In genomic region chr20:37346526-37347346, GRCh38 we compare ENCODE assay signal across 8 cellular contexts. TPM values are rescaled to one million over a fixed set of nuclear protein-coding genes. Genes with fewer than 3 reads are reported as not detected.
DNase-seq lines count a peak whose midpoint lies in the region; ATAC-seq lines count a peak whose summit lies in the region.

No MANE protein-coding gene starts in this region.

- H3K36me3 ChIP-seq in iPS DF 6.9 (ENCODE audit: control insufficient read depth, insufficient read depth, low read length): no peaks in the 10 kb centered on the region

- CTCF ChIA-PET in activated CD4-positive, alpha-beta memory T cell treated with anti-CD3 and anti-CD28 coated beads, Interleukin-2, amount 10 ng/mL, durations not matched to agents 7 days and 5 days (lab: Charles Lee): no interaction called here

- no peaks in the 10 kb centered on the region for H3K9me3 ChIP-seq in iPS DF 6.9 (ENCODE audit: control insufficient read depth, insufficient read depth, low read length)

- H3K27ac ChIP-seq in iPS DF 6.9 (ENCODE audit: low read length): no peak overlapping the region
- peak overlapping the region; percentile 76 to 94 (median 89) for H3K27ac ChIP-seq in skin epidermis

- peaks cover 11% of the 10 kb centered on the region for H3K4me1 Mint-ChIP-seq in activated CD4-positive, alpha-beta memory T cell treated with anti-CD3 and anti-CD28 coated beads, Interleukin-2, amount 10 ng/mL, durations not matched to agents 7 days and 5 days

- H3K4me3 ChIP-seq in iPS DF 6.9 (ENCODE audit: low read length) (peak overlapping the region; percentile 68; the same call in 1 of the 2 replicates), skin epidermis (peak overlapping the region; percentile 54 to 77 (median 65))

- no peaks in the 10 kb centered on the region for H3K27me3 Mint-ChIP-seq in activated CD4-positive, alpha-beta memory T cell treated with anti-CD3 and anti-CD28 coated beads, Interleukin-2, amount 10 ng/mL, durations not matched to agents 7 days and 5 days

- no peaks in the 10 kb centered on the region for H3K27me3 ChIP-seq in iPS DF 6.9 (ENCODE audit: control insufficient read depth, insufficient read depth, low read length)

- peak; percentile 5 for ATAC-seq in GM18867 (IDR thresholded peaks at IDR 0.05; ENCODE audit: unreplicated experiment)

- WGBS in iPS DF 6.9 (ENCODE audit: insufficient coverage, insufficient read length): no CpG with 5 or more reads among the region's 22 CpGs

- peak overlapping the region; percentile 47 for H3K4me3 Mint-ChIP-seq in activated CD4-positive, alpha-beta memory T cell treated with anti-CD3 and anti-CD28 coated beads, Interleukin-2, amount 10 ng/mL, durations not matched to agents 7 days and 5 days

- no peak for DNase-seq in activated CD4-positive, alpha-beta memory T cell treated with anti-CD3 and anti-CD28 coated beads, Interleukin-2, amount 10 ng/mL, durations not matched to agents 7 days and 5 days
- no peak for DNase-seq in iPS DF 6.9 (ENCODE audit: low read depth, low spot score)
- DNase-seq in RKO (ENCODE audit: low spot score): no peak
- no peak for DNase-seq in UCSD-AML1 (lab: John Stamatoyannopoulos, UW; ENCODE audit: unreplicated experiment)
- no peak for DNase-seq in activated CD4-positive, CD25-positive, alpha-beta regulatory T cell treated with anti-CD3 and anti-CD28 coated beads, Interleukin-2, amount 50 U/mL, for 72 hours
- DNase-seq in foreskin melanocyte: no peak

- H3K36me3 Mint-ChIP-seq in activated CD4-positive, alpha-beta memory T cell treated with anti-CD3 and anti-CD28 coated beads, Interleukin-2, amount 10 ng/mL, durations not matched to agents 7 days and 5 days (ENCODE audit: low read depth): no peaks in the 10 kb centered on the region

- POLR2A ChIA-PET in activated CD4-positive, alpha-beta memory T cell treated with anti-CD3 and anti-CD28 coated beads, Interleukin-2, amount 10 ng/mL, durations not matched to agents 7 days and 5 days (lab: Charles Lee): no interaction called here

- H3K4me1 ChIP-seq in iPS DF 6.9 (ENCODE audit: control insufficient read depth, insufficient read depth, low read length): peaks cover 6% of the 10 kb centered on the region

- no peaks in the 10 kb centered on the region for H3K9me3 Mint-ChIP-seq in activated CD4-positive, alpha-beta memory T cell treated with anti-CD3 and anti-CD28 coated beads, Interleukin-2, amount 10 ng/mL, durations not matched to agents 7 days and 5 days

- H3K27ac Mint-ChIP-seq in activated CD4-positive, alpha-beta memory T cell treated with anti-CD3 and anti-CD28 coated beads, Interleukin-2, amount 10 ng/mL, durations not matched to agents 7 days and 5 days: no peak overlapping the region

RNA-seq across cellular contexts. Expression of gene SRC, which starts 0.8 kb away (rescaled TPM):
- total RNA-seq in activated CD4-positive, alpha-beta memory T cell treated with anti-CD3 and anti-CD28 coated beads, Interleukin-2, amount 10 ng/mL, durations not matched to agents 7 days and 5 days: 1 to 10 TPM; 2.6 to 2.7 TPM

RNA-seq across cellular contexts. Expression of gene MANBAL, which starts 57.3 kb away (rescaled TPM):
- 1 to 10 TPM; 9.0 to 9.7 TPM for total RNA-seq in activated CD4-positive, alpha-beta memory T cell treated with anti-CD3 and anti-CD28 coated beads, Interleukin-2, amount 10 ng/mL, durations not matched to agents 7 days and 5 days
